In the genomic region with DNA sequence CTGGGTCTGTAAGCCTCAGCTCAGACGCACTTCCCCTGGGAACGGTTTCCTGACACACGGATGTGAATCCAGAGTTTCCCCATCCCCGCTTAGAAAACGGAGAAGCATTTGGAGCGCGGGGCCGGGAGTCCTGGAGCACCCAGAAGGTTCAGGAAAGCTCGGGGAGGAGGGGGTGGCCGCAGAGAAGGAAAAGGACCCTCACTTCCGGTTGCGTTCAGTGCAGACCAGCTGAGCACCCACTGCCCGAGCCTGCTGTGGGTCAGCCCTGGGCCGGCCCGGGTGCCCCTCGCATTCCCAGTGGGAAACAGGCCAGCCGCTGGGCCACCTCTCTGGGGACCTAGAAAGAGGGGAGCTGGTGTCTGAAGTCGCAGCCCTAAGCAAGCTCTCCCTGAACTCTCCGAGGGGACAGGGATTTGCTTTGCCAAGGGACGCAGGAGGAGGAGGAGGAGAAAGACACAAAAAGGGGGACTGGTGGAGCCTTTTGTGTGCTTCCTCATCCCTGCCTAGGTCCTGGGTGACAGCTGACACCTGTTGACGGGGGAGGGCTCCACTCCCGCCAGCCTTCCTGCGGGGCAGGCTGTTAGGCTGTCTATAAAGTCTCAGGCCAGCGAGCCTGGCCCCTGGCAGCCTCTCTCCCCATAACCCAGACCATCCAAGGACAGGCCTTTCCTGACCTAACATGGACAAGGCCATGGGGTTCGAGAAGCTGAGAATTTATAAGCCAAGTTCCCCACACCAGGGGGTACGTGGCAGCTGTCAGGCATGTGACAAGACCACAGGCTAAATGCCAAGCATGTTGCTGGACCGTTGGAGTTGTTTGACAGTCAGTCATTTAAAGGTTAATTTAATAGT, we compare ENCODE assay signal across 9 cellular contexts. TPM values are rescaled to one million over a fixed set of nuclear protein-coding genes. Genes with fewer than 3 reads are reported as not detected.
DNase-seq lines count a peak whose midpoint lies in the region; ATAC-seq, FAIRE-seq and TF ChIP-seq lines count a peak whose summit lies in the region.
"Had no signal": no experiment of that assay in that cellular context is flagged by ENCODE, and none has a peak within 500 bp of the region (broad histone marks: within the 10 kb centered on the region; RNA-seq: fewer than 3 reads in every experiment).

No MANE protein-coding gene starts in this region.

- H3K9ac ChIP-seq in HUES6 (ENCODE audit: low read length): peak overlapping the region; percentile 79
- peak overlapping the region; percentile 26 to 76 for H3K9ac ChIP-seq in kidney (ENCODE audit: low read length in 2 of 2)
- peak overlapping the region; percentile 80 to 88 for H3K9ac ChIP-seq in stomach smooth muscle (ENCODE audit: low read length in 2 of 2)

- DNase-seq in caudate nucleus (lab: John Stamatoyannopoulos, UW) (no peak), kidney (no peak), left colon (no peak), NCI-H2227 treated with DMSO at 0.1 percent for 48 hours (lab: John Stamatoyannopoulos, UW) (no peak), GM12891 (ENCODE audit: insufficient read length, low spot score) (no peak)
- DNase-seq: amniotic stem cell had no signal

- peaks cover 6% of the 10 kb centered on the region for H3K36me3 ChIP-seq in HUES6 (ENCODE audit: control insufficient read depth, insufficient read depth, low read length)
- H3K36me3 ChIP-seq in kidney (ENCODE audit: control insufficient read depth in 1 of 2, insufficient read depth in 2 of 2, low read length in 2 of 2): no peaks in the 10 kb centered on the region
- H3K36me3 ChIP-seq in stomach smooth muscle (ENCODE audit: control insufficient read depth in 2 of 2, insufficient read depth in 2 of 2, low read length in 2 of 2): peaks cover 4 to 6% of the 10 kb centered on the region in 2 donors

- ATAC-seq in left colon (no peak), GM21786 (IDR thresholded peaks at IDR 0.05; ENCODE audit: unreplicated experiment) (no peak)

- H3K4me3 ChIP-seq in HUES6 (ENCODE audit: low read depth, low read length) (peak overlapping the region; percentile 75), kidney (ENCODE audit: low read length in 2 of 2) (peak overlapping the region; percentile 25 to 77), stomach smooth muscle (ENCODE audit: low read length in 2 of 2) (peak overlapping the region; percentile 85 to 86)

- no peak for TF ChIP-seq CTCF in kidney (IDR thresholded peaks at IDR 0.05; ENCODE audit: borderline replicate concordance, extremely low read depth, insufficient read depth)

- H3K4me1 ChIP-seq in HUES6 (ENCODE audit: control insufficient read depth, insufficient read depth, low read length) (peaks cover 29% of the 10 kb centered on the region), kidney (ENCODE audit: control insufficient read depth in 1 of 2, insufficient read depth in 1 of 2, low read depth in 1 of 2, low read length in 2 of 2) (peaks cover 28% of the 10 kb centered on the region in 2 donors), stomach smooth muscle (ENCODE audit: control insufficient read depth, insufficient read depth, low read length) (peaks cover 51% of the 10 kb centered on the region)

- H3K27ac ChIP-seq in HUES6 (ENCODE audit: low read depth, low read length): no peak overlapping the region; the same call in 1 of the 2 replicates
- peak overlapping the region; percentile 52 for H3K27ac ChIP-seq in caudate nucleus (ENCODE audit: low read depth, low read length)
- peak overlapping the region; percentile 43 to 74 for H3K27ac ChIP-seq in kidney (ENCODE audit: low read depth in 2 of 2, low read length in 2 of 2)
- peak overlapping the region; percentile 81 for H3K27ac ChIP-seq in stomach smooth muscle (ENCODE audit: low read length)

- peaks cover 6% of the 10 kb centered on the region for H3K9me3 ChIP-seq in HUES6 (ENCODE audit: control insufficient read depth, insufficient read depth, low read depth, low read length)
- H3K9me3 ChIP-seq in kidney (ENCODE audit: control insufficient read depth in 1 of 2, low read length in 2 of 2): no peaks in the 10 kb centered on the region
- H3K9me3 ChIP-seq in stomach smooth muscle (ENCODE audit: control insufficient read depth in 2 of 2, low read length in 2 of 2): no peaks in the 10 kb centered on the region

- intact Hi-C loops in kidney (cut with DNase I) (no loop called here), left colon (cut with DNase I, micrococcal nuclease) (no loop called here)

- no peak for TF ChIP-seq POLR2A in GM12891 (IDR thresholded peaks at IDR 0.05; ENCODE audit: low read depth, low read length)

- FAIRE-seq in kidney (lab: Jason Lieb, UNC): no peak
- no peak for FAIRE-seq in GM12891 (lab: Jason Lieb, UNC)

- H3K27me3 ChIP-seq in HUES6 (ENCODE audit: control insufficient read depth, insufficient read depth, low read length) (peaks cover 18% of the 10 kb centered on the region), stomach smooth muscle (ENCODE audit: control insufficient read depth in 1 of 2, insufficient read depth in 2 of 2, low read length in 2 of 2) (no peaks in the 10 kb centered on the region)

TF ChIP-seq in GM12891, 5 proteins besides CTCF, POLR2A, EP300 and RAD21:
- TF ChIP-seq POLR2AphosphoS5 (IDR thresholded peaks at IDR 0.05; ENCODE audit: low read depth, low read length): no peak
- TF ChIP-seq TAF1 (IDR thresholded peaks at IDR 0.05; ENCODE audit: low read depth, low read length): no peak
- no peak for TF ChIP-seq SPI1 (IDR thresholded peaks at IDR 0.05; ENCODE audit: low read depth, low read length)
- TF ChIP-seq POU2F2 (IDR thresholded peaks at IDR 0.05; ENCODE audit: low read depth, low read length): no peak
- TF ChIP-seq PAX5 (IDR thresholded peaks at IDR 0.05; ENCODE audit: insufficient read depth, low read length, severe bottlenecking): no peak

RNA-seq across cellular contexts. Expression of gene EVC2, which starts 0.7 kb away (rescaled TPM):
- total RNA-seq in kidney (8.7 TPM), left colon (1 to 10 TPM in 1 of 2 donors, under 1 TPM in 1; 0.82 to 1.4 TPM)
- 1.6 TPM for polyA plus RNA-seq in kidney (ENCODE audit: insufficient read depth, low read depth, low replicate concordance)
- 1.2 TPM for polyA plus RNA-seq in GM12891 (2012; ENCODE audit: low read depth, missing spikeins)

RNA-seq across cellular contexts. Expression of gene EVC, which starts 1.9 kb away (rescaled TPM):
- 159 TPM for total RNA-seq in kidney
- polyA plus RNA-seq in kidney (ENCODE audit: insufficient read depth, low read depth, low replicate concordance): 7.8 TPM
- total RNA-seq in left colon: 1 to 10 TPM; 2.2 to 5.1 TPM
- polyA plus RNA-seq in GM12891 (2012; ENCODE audit: low read depth, missing spikeins): 8.8 TPM

Comparison
In these comparisons a context has a peak if more than half of its experiments do, and no peak if none do; other contexts are left out.
1. RNA of gene EVC, which starts 1.9 kb away (total RNA-seq): 159 TPM in kidney (single experiment); 2.2 to 5.1 TPM in left colon; every median in the first group is over 10 times any median in the second.
2. Peak in every context shown above with its lines, with median percentiles within 50 percentile points of each other: H3K4me3 ChIP-seq and H3K9ac ChIP-seq.